Comparison of ENCODE assay signal across 10 cellular contexts in genomic region chr1:30807318-30808066, GRCh38. TPM values are rescaled to one million over a fixed set of nuclear protein-coding genes. Genes with fewer than 3 reads are reported as not detected.
DNase-seq lines count a peak whose midpoint lies in the region; ATAC-seq and TF ChIP-seq lines count a peak whose summit lies in the region.
"Had no signal": no experiment of that assay in that cellular context is flagged by ENCODE, and none has a peak within 500 bp of the region (broad histone marks: within the 10 kb centered on the region; RNA-seq: fewer than 3 reads in every experiment).

No MANE protein-coding gene starts in this region.

- ATAC-seq in sciatic nerve, result peak; percentile 64
- ATAC-seq in GM18861 (IDR thresholded peaks at IDR 0.05; ENCODE audit: unreplicated experiment), result no peak
- ATAC-seq in GM21717 (IDR thresholded peaks at IDR 0.05; ENCODE audit: unreplicated experiment), result no peak
- no peak for ATAC-seq in HG02623 (IDR thresholded peaks at IDR 0.05; ENCODE audit: unreplicated experiment)

- POLR2A ChIA-PET in HEK293 (lab: Yijun Ruan, JAX), result interaction anchor here (1.0 to 1.1 kb wide), 2 partner anchors 16 to 25 kb away, joined by 4 to 7 read pairs; no protein-coding TSS in a partner anchor

- H3K27me3 ChIP-seq in esophagus muscularis mucosa, result no peaks in the 10 kb centered on the region

- TF ChIP-seq EP300 in esophagus muscularis mucosa (IDR thresholded peaks at IDR 0.05), result no peak

- H3K27ac ChIP-seq in HEK293 (ENCODE audit: extremely low read depth, low read depth, low read length) (peak overlapping the region; percentile 36), esophagus muscularis mucosa (replicated peaks in 1 of 4) (peak overlapping the region; percentile 10 to 60 (median 28))
- H3K27ac ChIP-seq: thoracic aorta had no signal

- DNase-seq in NCI-H2227 (lab: John Stamatoyannopoulos, UW; ENCODE audit: unreplicated experiment) (peak; percentile 81), esophagus muscularis mucosa (ENCODE audit: extremely low spot score) (no peak), sciatic nerve (ENCODE audit: low spot score) (peak; percentile 81), CD1c-positive myeloid dendritic cell (ENCODE audit: extremely low spot score) (no peak)
- DNase-seq: small intestine had no signal

- 45% methylated on average over 17 of the region's 41 CpGs for WGBS in esophagus muscularis mucosa

- H3K36me3 ChIP-seq in HEK293 (ENCODE audit: control insufficient read depth in 2 of 2, insufficient read depth in 1 of 2, low read length in 2 of 2) (no peaks in the 10 kb centered on the region), esophagus muscularis mucosa (no peaks in the 10 kb centered on the region)
- H3K36me3 ChIP-seq: thoracic aorta had no signal

- CTCF ChIA-PET in HEK293 (lab: Yijun Ruan, JAX), result interaction anchor here (0.7 to 16.7 kb wide), 5 partner anchors 16 to 105 kb away, joined by 3 to 434 read pairs (median 3); no protein-coding TSS in a partner anchor

- no peak for TF ChIP-seq POLR2A in esophagus muscularis mucosa (IDR thresholded peaks at IDR 0.05; ENCODE audit: low read depth)

- H3K4me1 ChIP-seq in HEK293 (ENCODE audit: control insufficient read depth, insufficient read depth, low read length) (peaks cover 6% of the 10 kb centered on the region; the same call in 1 of the 2 replicates), esophagus muscularis mucosa (peaks cover 28 to 41% (median 36%) of the 10 kb centered on the region in 4 donors)

- no peaks in the 10 kb centered on the region for H3K9me3 ChIP-seq in HEK293 (ENCODE audit: control insufficient read depth, insufficient read depth, low read depth, low read length)
- H3K9me3 ChIP-seq in esophagus muscularis mucosa, result no peaks in the 10 kb centered on the region
- H3K9me3 ChIP-seq: thoracic aorta had no signal

- TF ChIP-seq CTCF in HEK293 (tag by site-specific recombination; IDR thresholded peaks at IDR 0.05), result no peak
- no peak for TF ChIP-seq CTCF in esophagus muscularis mucosa (IDR thresholded peaks at IDR 0.05)

- H3K4me3 ChIP-seq in HEK293 (ENCODE audit: low read depth, low read length), result no peak overlapping the region
- peak overlapping the region in 3 of 4 donors; percentile 15 to 33 (median 15) for H3K4me3 ChIP-seq in esophagus muscularis mucosa
- H3K4me3 ChIP-seq: thoracic aorta had no signal

- intact Hi-C loops in esophagus muscularis mucosa (cut with DNase I), result no loop called here
- intact Hi-C loops in sciatic nerve (cut with DNase I), result no loop called here

TF ChIP-seq in HEK293, 187 proteins besides CTCF, POLR2A, EP300 and RAD21 (continues in another document):
- no peak for TF ChIP-seq ZSCAN16 (tag by site-specific recombination; IDR thresholded peaks at IDR 0.05)
- no peak for TF ChIP-seq ZNF174 (tag by site-specific recombination; IDR thresholded peaks at IDR 0.05)
- peak; percentile 43; the same call in 1 of the 2 replicates for TF ChIP-seq ZNF394 (tag by site-specific recombination; IDR thresholded peaks at IDR 0.05; ENCODE audit: borderline replicate concordance)
- no peak for TF ChIP-seq ZNF529 (tag by site-specific recombination; IDR thresholded peaks at IDR 0.05; ENCODE audit: insufficient replicate concordance)
- 0 out of 2 replicates have a peak, but pooled peaks have one; percentile 31 for TF ChIP-seq ZNF10 (tag by site-specific recombination; IDR thresholded peaks at IDR 0.05)
- peak; percentile 89 for TF ChIP-seq PATZ1 (tag by site-specific recombination; IDR thresholded peaks at IDR 0.05)
- 0 out of 2 replicates have a peak, but pooled peaks have one; percentile 17 for TF ChIP-seq BCL11B (tag by site-specific recombination; IDR thresholded peaks at IDR 0.05; ENCODE audit: low read depth)
- peak; percentile 67 for TF ChIP-seq ZNF629 (tag by site-specific recombination; IDR thresholded peaks at IDR 0.05)
- peak; percentile 92 for TF ChIP-seq SP7 (tag by site-specific recombination; IDR thresholded peaks at IDR 0.05)
- TF ChIP-seq, protein P1, sequence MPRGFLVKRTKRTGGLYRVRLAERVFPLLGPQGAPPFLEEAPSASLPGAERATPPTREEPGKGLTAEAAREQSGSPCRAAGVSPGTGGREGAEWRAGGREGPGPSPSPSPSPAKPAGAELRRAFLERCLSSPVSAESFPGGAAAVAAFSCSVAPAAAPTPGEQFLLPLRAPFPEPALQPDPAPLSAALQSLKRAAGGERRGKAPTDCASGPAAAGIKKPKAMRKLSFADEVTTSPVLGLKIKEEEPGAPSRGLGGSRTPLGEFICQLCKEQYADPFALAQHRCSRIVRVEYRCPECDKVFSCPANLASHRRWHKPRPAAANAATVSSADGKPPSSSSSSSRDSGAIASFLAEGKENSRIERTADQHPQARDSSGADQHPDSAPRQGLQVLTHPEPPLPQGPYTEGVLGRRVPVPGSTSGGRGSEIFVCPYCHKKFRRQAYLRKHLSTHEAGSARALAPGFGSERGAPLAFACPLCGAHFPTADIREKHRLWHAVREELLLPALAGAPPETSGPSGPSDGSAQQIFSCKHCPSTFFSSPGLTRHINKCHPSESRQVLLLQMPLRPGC (tag by site-specific recombination; IDR thresholded peaks at IDR 0.05), result peak; percentile 49; the same call in 1 of the 2 replicates
- peak; percentile 63 for TF ChIP-seq ZNF366 (tag by site-specific recombination; conservative IDR thresholded peaks at IDR 0.05)
- TF ChIP-seq ZNF677 (tag by site-specific recombination; IDR thresholded peaks at IDR 0.05), result no peak
- TF ChIP-seq, protein P2, sequence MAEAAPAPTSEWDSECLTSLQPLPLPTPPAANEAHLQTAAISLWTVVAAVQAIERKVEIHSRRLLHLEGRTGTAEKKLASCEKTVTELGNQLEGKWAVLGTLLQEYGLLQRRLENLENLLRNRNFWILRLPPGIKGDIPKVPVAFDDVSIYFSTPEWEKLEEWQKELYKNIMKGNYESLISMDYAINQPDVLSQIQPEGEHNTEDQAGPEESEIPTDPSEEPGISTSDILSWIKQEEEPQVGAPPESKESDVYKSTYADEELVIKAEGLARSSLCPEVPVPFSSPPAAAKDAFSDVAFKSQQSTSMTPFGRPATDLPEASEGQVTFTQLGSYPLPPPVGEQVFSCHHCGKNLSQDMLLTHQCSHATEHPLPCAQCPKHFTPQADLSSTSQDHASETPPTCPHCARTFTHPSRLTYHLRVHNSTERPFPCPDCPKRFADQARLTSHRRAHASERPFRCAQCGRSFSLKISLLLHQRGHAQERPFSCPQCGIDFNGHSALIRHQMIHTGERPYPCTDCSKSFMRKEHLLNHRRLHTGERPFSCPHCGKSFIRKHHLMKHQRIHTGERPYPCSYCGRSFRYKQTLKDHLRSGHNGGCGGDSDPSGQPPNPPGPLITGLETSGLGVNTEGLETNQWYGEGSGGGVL (tag by site-specific recombination; IDR thresholded peaks at IDR 0.05), result peak; percentile 58
- peak; percentile 63; the same call in 1 of the 2 replicates for TF ChIP-seq ZSCAN23 (tag by site-specific recombination; IDR thresholded peaks at IDR 0.05)
- TF ChIP-seq YY1 (tag by site-specific recombination; IDR thresholded peaks at IDR 0.05), result peak; percentile 64
- TF ChIP-seq ZBTB20 (tag by site-specific recombination; IDR thresholded peaks at IDR 0.05), result peak; percentile 60; the same call in 1 of the 2 replicates
- TF ChIP-seq ZNF423 (tag by site-specific recombination; IDR thresholded peaks at IDR 0.05), result peak; percentile 97
- TF ChIP-seq ZNF24 (tag by site-specific recombination; IDR thresholded peaks at IDR 0.05), result peak; percentile 99
- peak; percentile 80 for TF ChIP-seq KLF1 (tag by site-specific recombination; IDR thresholded peaks at IDR 0.05)
- TF ChIP-seq ZNF660 (tag by site-specific recombination; IDR thresholded peaks at IDR 0.05), result peak; percentile 81
- peak; percentile 96 for TF ChIP-seq WT1 (tag by site-specific recombination; IDR thresholded peaks at IDR 0.05)
- peak; percentile 42; the same call in 1 of the 2 replicates for TF ChIP-seq ZNF324 (tag by site-specific recombination; IDR thresholded peaks at IDR 0.05)
- peak; percentile 52; the same call in 1 of the 2 replicates for TF ChIP-seq MZF1 (tag by site-specific recombination; IDR thresholded peaks at IDR 0.05; ENCODE audit: borderline replicate concordance)
- TF ChIP-seq GLIS1 (tag by site-specific recombination; IDR thresholded peaks at IDR 0.05), result peak; percentile 99
- TF ChIP-seq ZNF140 (tag by site-specific recombination; IDR thresholded peaks at IDR 0.05), result no peak
- peak; percentile 84 for TF ChIP-seq ZXDB (tag by site-specific recombination; IDR thresholded peaks at IDR 0.05)

RNA-seq across cellular contexts. Expression of gene LAPTM5, which starts 49.9 kb away (rescaled TPM):
- total RNA-seq in esophagus muscularis mucosa, result 10 to 100 TPM; 32.4 to 83.7 (median 36.3) TPM
- 65.0 TPM for total RNA-seq in sciatic nerve

Comparison
In these comparisons a context has a peak if more than half of its experiments do, and no peak if none do; other contexts are left out.
1. DNase-seq: peak in NCI-H2227 (single experiment) and sciatic nerve (single experiment); none in esophagus muscularis mucosa (single experiment) and CD1c-positive myeloid dendritic cell (single experiment).